ENCODE assay signal across 18 cellular contexts in the genomic region with DNA sequence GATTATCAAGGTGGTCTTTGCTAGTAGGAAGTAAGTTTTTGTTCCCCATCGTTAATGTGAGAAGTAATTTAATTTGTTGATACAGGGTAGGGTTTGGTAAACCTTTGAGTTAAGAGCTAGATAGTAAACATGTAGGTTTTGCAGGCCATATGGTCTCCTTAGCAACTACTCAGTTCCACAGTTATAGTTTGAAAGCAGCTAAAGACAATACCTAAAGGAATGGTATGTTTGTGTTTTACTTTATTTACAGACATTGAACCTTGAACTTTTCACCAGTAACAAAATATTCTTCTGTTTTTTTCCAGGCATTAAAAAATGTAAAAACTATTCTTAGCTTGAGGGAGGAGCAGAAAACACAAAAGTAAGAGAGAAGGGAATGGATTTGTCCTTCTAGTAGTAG. TPM values are rescaled to one million over a fixed set of nuclear protein-coding genes. Genes with fewer than 3 reads are reported as not detected.
DNase-seq lines count a peak whose midpoint lies in the region; ATAC-seq, FAIRE-seq and TF ChIP-seq lines count a peak whose summit lies in the region.
"Had no signal": no experiment of that assay in that cellular context is flagged by ENCODE, and none has a peak within 500 bp of the region (broad histone marks: within the 10 kb centered on the region; RNA-seq: fewer than 3 reads in every experiment).

No MANE protein-coding gene starts in this region.

- peaks cover 17% of the 10 kb centered on the region for H3K4me1 Mint-ChIP-seq in nephron progenitor cell
- peaks cover 6 to 8% of the 10 kb centered on the region in 2 donors for H3K4me1 Mint-ChIP-seq in stimulated activated naive B cell treated with anti-CD40 and anti-IgM and Interleukin-4, amounts not matched to agents 10 μg/mL and 1 μg/mL and 100 μg/mL, for 72 hours

- no peaks in the 10 kb centered on the region for H3K79me2 ChIP-seq in K562 (ENCODE audit: control insufficient read depth, insufficient read depth, low read length)

- H3K4me3 ChIP-seq in A549, result peak overlapping the region; percentile 85; the same call in 2 of the 3 replicates
- H3K4me3 ChIP-seq in K562, result no peak overlapping the region
- no peak overlapping the region for H3K4me3 ChIP-seq in neuronal stem cell (ENCODE audit: low read length in 2 of 2)

- H2AFZ ChIP-seq in K562 (ENCODE audit: low read depth, low read length), result no peak overlapping the region
- H2AFZ ChIP-seq in neuronal stem cell (ENCODE audit: low read length), result no peak overlapping the region

- no peak overlapping the region for H2BK120ac ChIP-seq in neuronal stem cell (ENCODE audit: low read depth, low read length)

- no peaks in the 10 kb centered on the region for H3K27me3 Mint-ChIP-seq in nephron progenitor cell (ENCODE audit: low read depth, poor library complexity)
- H3K27me3 Mint-ChIP-seq in stimulated activated naive B cell treated with anti-CD40 and anti-IgM and Interleukin-4, amounts not matched to agents 10 μg/mL and 1 μg/mL and 100 μg/mL, for 72 hours, result peaks cover 57 to 68% of the 10 kb centered on the region in 2 donors

- H3K9me3 ChIP-seq in A549 (no peaks in the 10 kb centered on the region), K562 (replicated peaks; ENCODE audit: control insufficient read depth, insufficient read depth, low read depth, low read length) (no peaks in the 10 kb centered on the region), neuronal stem cell (replicated peaks in 1 of 2; ENCODE audit: control insufficient read depth in 2 of 2, insufficient read depth in 1 of 2, low read depth in 1 of 2, low read length in 2 of 2) (peaks cover 0 to 19% of the 10 kb centered on the region in 2 donors)
- H3K9me3 ChIP-seq: left lung, testis had no signal

- POLR2A ChIA-PET in A549 (lab: Yijun Ruan, JAX), result no interaction called here
- POLR2A ChIA-PET in K562 (lab: Yijun Ruan, JAX), result interaction anchor here (1.1 kb wide), 1 partner anchor 10 kb away, joined by 3 read pairs; no protein-coding TSS in a partner anchor

- H3K79me1 ChIP-seq in neuronal stem cell (ENCODE audit: low read depth, low read length), result peaks cover 2% of the 10 kb centered on the region

- CTCF ChIA-PET in A549 (lab: Yijun Ruan, JAX) (no interaction called here), K562 (lab: Yijun Ruan, JAX; ENCODE audit: low intra/inter-chr PET ratio) (interaction anchor here (0.6 kb wide), 1 partner anchor 1256 kb away, joined by 3 read pairs; no protein-coding TSS in a partner anchor)

- no peak overlapping the region for H2BK5ac ChIP-seq in neuronal stem cell (ENCODE audit: low read length)

- no peak overlapping the region for H2AK5ac ChIP-seq in neuronal stem cell (ENCODE audit: low read depth, low read length)

- H3K4ac ChIP-seq in neuronal stem cell (ENCODE audit: low read length), result no peak overlapping the region

- no peak overlapping the region for H3K27ac Mint-ChIP-seq in nephron progenitor cell
- H3K27ac Mint-ChIP-seq in stimulated activated naive B cell treated with anti-CD40 and anti-IgM and Interleukin-4, amounts not matched to agents 10 μg/mL and 1 μg/mL and 100 μg/mL, for 72 hours, result no peak overlapping the region
- H3K27ac Mint-ChIP-seq: activated naive CD4-positive, alpha-beta T cell treated with anti-CD3 and anti-CD28 coated beads, Interleukin-2, amount 10 ng/mL, durations not matched to agents 7 days and 5 days had no signal

- H4K8ac ChIP-seq in neuronal stem cell (ENCODE audit: low read depth, low read length), result no peak overlapping the region

- H3K4me1 ChIP-seq in A549, result peaks cover 20% of the 10 kb centered on the region
- peaks cover 0 to 8% of the 10 kb centered on the region in 2 experiments; a peak in 2 of 5 replicates for H3K4me1 ChIP-seq in K562 (replicated peaks in 1 of 2; ENCODE audit: control insufficient read depth in 2 of 2, insufficient read depth in 2 of 2, low read length in 2 of 2)
- H3K4me1 ChIP-seq in neuronal stem cell (ENCODE audit: control insufficient read depth in 2 of 2, insufficient read depth in 1 of 2, low read depth in 1 of 2, low read length in 2 of 2), result peaks cover 2 to 4% of the 10 kb centered on the region in 2 donors
- H3K4me1 ChIP-seq: testis had no signal

- no peak overlapping the region for H3K23ac ChIP-seq in neuronal stem cell (ENCODE audit: low read depth, low read length, poor library complexity)

- no peak for TF ChIP-seq EP300 in A549 (IDR thresholded peaks at IDR 0.05)
- TF ChIP-seq EP300 in K562 (IDR thresholded peaks at IDR 0.05; ENCODE audit: low read length), result no peak

- H2BK12ac ChIP-seq in neuronal stem cell (ENCODE audit: low read length), result no peak overlapping the region

- intact Hi-C loops in K562 (cut with micrococcal nuclease), result no loop called here

- no peaks in the 10 kb centered on the region for H4K20me1 ChIP-seq in K562 (replicated peaks; ENCODE audit: control insufficient read depth, insufficient read depth, low read length)

- DNase-seq in A549 (ENCODE audit: low read depth in 1 of 2, low spot score in 1 of 2) (no peak), DMS 273 treated with DMSO at 0.1 percent for 48 hours (lab: John Stamatoyannopoulos, UW) (peak; percentile 8), K562 (ENCODE audit: extremely low read depth in 1 of 4, low spot score in 3 of 4) (no peak), nephron progenitor cell (no peak), neuronal stem cell (ENCODE audit: low spot score) (no peak), iPS-NIHi11 (ENCODE audit: low spot score) (no peak)
- no peak for DNase-seq in stimulated activated naive B cell treated with anti-CD40 and anti-IgM and Interleukin-4, amounts not matched to agents 10 μg/mL and 1 μg/mL and 100 μg/mL, for 72 hours
- DNase-seq: activated naive CD4-positive, alpha-beta T cell treated with anti-CD3 and anti-CD28 coated beads, Interleukin-2, amount 10 ng/mL, durations not matched to agents 7 days and 5 days; activated T-cell treated with anti-CD3 and anti-CD28 coated beads for 4 hours; dorsolateral prefrontal cortex; hypothalamus; left lung; MM.1S; NCI-H2029; OCI-M1; stimulated activated CD4-positive, alpha-beta T cell treated with anti-CD3 and anti-CD28 coated beads, Interleukin-2, amount 100 ng/mL, for 24 hours; testis had no signal

- BruUV-seq in K562 (replicated peaks; lab: Mats Ljungman, UMichigan), result no TSS peak

- H3K9me1 ChIP-seq in K562 (ENCODE audit: control insufficient read depth, insufficient read depth, low read length), result no peaks in the 10 kb centered on the region

- H4K91ac ChIP-seq in neuronal stem cell (ENCODE audit: low read depth, low read length, poor library complexity), result no peak overlapping the region

- in situ Hi-C loops in K562 (cut with MboI), result no loop called here

- ATAC-seq in A549, result no peak
- no peak for ATAC-seq in K562
- ATAC-seq in GM18907 (IDR thresholded peaks at IDR 0.05; ENCODE audit: unreplicated experiment), result no peak
- no peak for ATAC-seq in stimulated activated naive B cell treated with anti-CD40 and anti-IgM and Interleukin-4, amounts not matched to agents 10 μg/mL and 1 μg/mL and 100 μg/mL, for 72 hours (replicated peaks)

- no peak overlapping the region for H3K9ac ChIP-seq in K562 (ENCODE audit: insufficient read depth in 1 of 2, low read depth in 2 of 2, low read length in 2 of 2)
- H3K9ac ChIP-seq in neuronal stem cell (ENCODE audit: low read depth, low read length, poor library complexity), result no peak overlapping the region

- no peak overlapping the region for H3K18ac ChIP-seq in neuronal stem cell (ENCODE audit: low read length)

- peak overlapping the region; percentile 78 for H3K4me2 ChIP-seq in A549
- H3K4me2 ChIP-seq in K562 (ENCODE audit: insufficient read depth, low read length), result no peak overlapping the region
- no peak overlapping the region for H3K4me2 ChIP-seq in neuronal stem cell (ENCODE audit: insufficient read depth, low read length, poor library complexity, severe bottlenecking)

- 56% methylated on average over 1 of the region's 1 CpG for WGBS in A549 (ENCODE audit: missing lambda C conversion rate)
- WGBS in K562 (ENCODE audit: insufficient coverage, low coverage, missing lambda C conversion rate), result 0% methylated on average over 1 of the region's 1 CpG
- WGBS in neuronal stem cell (ENCODE audit: extremely low coverage in 2 of 2, insufficient read length in 2 of 2, insufficient replicate concordance in 1 of 2), 2 donors, result no CpG with 5 or more reads among the region's 1 CpG

- peaks cover 41% of the 10 kb centered on the region for H3K9me3 Mint-ChIP-seq in nephron progenitor cell
- peaks cover 0 to 2% of the 10 kb centered on the region in 2 donors for H3K9me3 Mint-ChIP-seq in stimulated activated naive B cell treated with anti-CD40 and anti-IgM and Interleukin-4, amounts not matched to agents 10 μg/mL and 1 μg/mL and 100 μg/mL, for 72 hours
- H3K9me3 Mint-ChIP-seq: activated naive CD4-positive, alpha-beta T cell treated with anti-CD3 and anti-CD28 coated beads, Interleukin-2, amount 10 ng/mL, durations not matched to agents 7 days and 5 days had no signal

- H3K14ac ChIP-seq in neuronal stem cell (ENCODE audit: low read length), result no peak overlapping the region

- no peak overlapping the region for H2BK15ac ChIP-seq in neuronal stem cell (ENCODE audit: low read length)

- H3K27ac ChIP-seq in A549, result peak overlapping the region; percentile 99 to 100; a peak in 3 of 6 replicates
- H3K27ac ChIP-seq in K562 (ENCODE audit: extremely low read depth, low read depth, low read length), result no peak overlapping the region
- H3K27ac ChIP-seq in neuronal stem cell (replicated peaks; ENCODE audit: low read length), result no peak overlapping the region
- H3K27ac ChIP-seq: testis had no signal

- no peaks in the 10 kb centered on the region for H3K36me3 ChIP-seq in K562 (ENCODE audit: control insufficient read depth, insufficient read depth, low read length)
- H3K36me3 ChIP-seq in neuronal stem cell (replicated peaks in 1 of 2; ENCODE audit: control insufficient read depth in 2 of 2, insufficient read depth in 2 of 2, low read length in 2 of 2), result peaks cover 0 to 11% of the 10 kb centered on the region in 2 donors
- H3K36me3 ChIP-seq: left lung had no signal

- FAIRE-seq in A549 (lab: Jason Lieb, UNC) (no peak), K562 (lab: Jason Lieb, UNC) (no peak)

- TF ChIP-seq CTCF in A549 (IDR thresholded peaks at IDR 0.05) (no peak), K562 (IDR thresholded peaks at IDR 0.05 in 2 of 3, conservative IDR thresholded peaks at IDR 0.05 in 1 of 3; ENCODE audit: insufficient read depth in 2 of 3, low read depth in 1 of 3, low read length in 3 of 3) (no peak), nephron progenitor cell (IDR thresholded peaks at IDR 0.05) (no peak)

- H3K4me3 Mint-ChIP-seq in nephron progenitor cell, result peak overlapping the region; percentile 98
- no peak overlapping the region for H3K4me3 Mint-ChIP-seq in stimulated activated naive B cell treated with anti-CD40 and anti-IgM and Interleukin-4, amounts not matched to agents 10 μg/mL and 1 μg/mL and 100 μg/mL, for 72 hours
- H3K4me3 Mint-ChIP-seq: activated naive CD4-positive, alpha-beta T cell treated with anti-CD3 and anti-CD28 coated beads, Interleukin-2, amount 10 ng/mL, durations not matched to agents 7 days and 5 days had no signal

- no peak for TF ChIP-seq POLR2A in A549 (IDR thresholded peaks at IDR 0.05; ENCODE audit: low read length)
- no peak for TF ChIP-seq POLR2A in K562 (conservative IDR thresholded peaks at IDR 0.05)

- no peak for TF ChIP-seq RAD21 in A549 (conservative IDR thresholded peaks at IDR 0.05 in 1 of 2, IDR thresholded peaks at IDR 0.05 in 1 of 2)
- no peak for TF ChIP-seq RAD21 in K562 (CRISPR knock-in tag; conservative IDR thresholded peaks at IDR 0.05 in 1 of 2, IDR thresholded peaks at IDR 0.05 in 1 of 2)

- peaks cover 43% of the 10 kb centered on the region for H3K36me3 Mint-ChIP-seq in nephron progenitor cell (ENCODE audit: low read depth)
- H3K36me3 Mint-ChIP-seq in stimulated activated naive B cell treated with anti-CD40 and anti-IgM and Interleukin-4, amounts not matched to agents 10 μg/mL and 1 μg/mL and 100 μg/mL, for 72 hours, result no peaks in the 10 kb centered on the region
- H3K36me3 Mint-ChIP-seq: activated naive CD4-positive, alpha-beta T cell treated with anti-CD3 and anti-CD28 coated beads, Interleukin-2, amount 10 ng/mL, durations not matched to agents 7 days and 5 days had no signal

- peaks cover 27 to 38% of the 10 kb centered on the region in 2 experiments; a peak in 4 of 5 replicates for H3K27me3 ChIP-seq in K562 (ENCODE audit: control insufficient read depth in 2 of 2, insufficient read depth in 2 of 2, low read length in 2 of 2)
- H3K27me3 ChIP-seq in neuronal stem cell (ENCODE audit: control insufficient read depth in 3 of 3, insufficient read depth in 3 of 3, low read depth in 1 of 3, low read length in 3 of 3), result peaks cover 0 to 16% (median 0%) of the 10 kb centered on the region in 3 experiments
- H3K27me3 ChIP-seq: dorsolateral prefrontal cortex, testis had no signal

RNA-seq across cellular contexts. Expression of a gene that starts 1.7 kb away (rescaled TPM):
- polyA plus RNA-seq in A549 (2011; rRNA removed) (38.1 and 43.3 TPM in 2 replicates), A549 (2017; fragmentation: RNase III; extraction: RNeasy Plus Mini Kit Qiagen cat#74134 plus additional on column Dnase treatment) (26.0 to 30.7 TPM (median 27.2 TPM) in 3 replicates), K562 (2011; rRNA removed) (not detected in 2 replicates), K562 (2014; fragmentation: Illumina TruSeq; extraction: Trizol) (not detected in 2 replicates), K562 (2014; fragmentation: Nextera tagmentation; extraction: Ambion mirVana) (not detected), K562 (2014; rRNA removed) (not detected in 2 replicates)
- polyA plus RNA-seq in A549 (2012; cell fraction: cytosol; rRNA removed), result 15.8 and 18.2 TPM in 2 replicates
- polyA plus RNA-seq in A549 (2012; cell fraction: nucleus; rRNA removed), result 12.3 and 16.1 TPM in 2 replicates
- 16.8 and 20.0 TPM in 2 replicates for polyA minus RNA-seq in A549 (2011; rRNA and poly(A)+ RNA removed)
- total RNA-seq in K562 (2011; cell fraction: chromatin; rRNA removed; ENCODE audit: low replicate concordance), result not detected in 2 replicates
- total RNA-seq in K562 (2011; cell fraction: nucleolus; rRNA removed), result not detected in 2 replicates
- not detected in 2 replicates for total RNA-seq in K562 (2011; cell fraction: nucleoplasm; rRNA removed)
- total RNA-seq in K562 (2014; rRNA removed) (not detected in 2 replicates), K562 (2014; rRNA removed; fragmentation: Illumina TruSeq; extraction: Trizol) (not detected in 2 replicates), K562 (2015; rRNA removed; fragmentation: Illumina TruSeq; extraction: Trizol) (not detected in 2 replicates), K562 (2021) (not detected in 2 replicates)
- polyA plus RNA-seq in K562 (2011; cell fraction: cytosol; rRNA removed), result not detected in 2 replicates
- not detected in 2 replicates for polyA plus RNA-seq in K562 (2011; cell fraction: nucleus; rRNA removed)
- 0.09 and 0.10 TPM in 2 replicates for polyA plus RNA-seq in K562 (2012)
- polyA minus RNA-seq in K562 (2011; rRNA and poly(A)+ RNA removed), result not detected in 2 replicates
- polyA minus RNA-seq in K562 (2011; cell fraction: cytosol; rRNA and poly(A)+ RNA removed), result 0.91 TPM in 1 of 2 replicates, not detected in the other
- 0.13 and 0.22 TPM in 2 replicates for polyA minus RNA-seq in K562 (2011; cell fraction: nucleus; rRNA and poly(A)+ RNA removed)
- 41.0 TPM for polyA plus RNA-seq in neuronal stem cell (2013, experiment 1 of 2)
- 42.6 TPM for polyA plus RNA-seq in neuronal stem cell (2013, experiment 2 of 2)

Comparison
In these comparisons a context has a peak if more than half of its experiments do, and no peak if none do; other contexts are left out.
1. H3K27ac ChIP-seq: peak in A549 (2 of 2); none in K562 (single experiment) and neuronal stem cell (single experiment).
2. RNA of a gene that starts 1.7 kb away (polyA plus RNA-seq): 12.3 to 43.3 TPM in A549; 0.09 to 0.10 TPM in K562; every median in the first group is over 10 times any median in the second.